Comparison of ENCODE assay signal across 1 cellular context in genomic region chr14:104680806-104681688, GRCh38.
TF ChIP-seq lines count a peak whose summit lies in the region.

No MANE protein-coding gene starts in this region.

TF ChIP-seq in H1, 55 proteins besides CTCF, POLR2A, EP300 and RAD21 (continued from another document):
- TF ChIP-seq NANOG (IDR thresholded peaks at IDR 0.05; ENCODE audit: insufficient read depth, low read depth, low read length, poor library complexity, severe bottlenecking) (no peak), SIX5 (IDR thresholded peaks at IDR 0.05; ENCODE audit: low read depth, low read length) (no peak), USF2 (IDR thresholded peaks at IDR 0.05; ENCODE audit: low read length) (no peak), SIN3A (conservative IDR thresholded peaks at IDR 0.05 in 1 of 2, IDR thresholded peaks at IDR 0.05 in 1 of 2; ENCODE audit: low read depth in 1 of 2, low read length in 2 of 2) (no peak), TAF7 (optimal IDR thresholded peaks at IDR 0.05; ENCODE audit: borderline replicate concordance, low read depth, low read length) (no peak), KDM5A (IDR thresholded peaks at IDR 0.05; ENCODE audit: low read length) (no peak), POU5F1 (IDR thresholded peaks at IDR 0.05; ENCODE audit: low read depth, low read length) (no peak), EZH2 (IDR thresholded peaks at IDR 0.05; ENCODE audit: low read depth, low read length, severe bottlenecking) (no peak), TEAD4 (IDR thresholded peaks at IDR 0.05; ENCODE audit: low read depth, low read length) (no peak), NRF1 (IDR thresholded peaks at IDR 0.05; ENCODE audit: low read depth, low read length) (no peak), CBX8 (IDR thresholded peaks at IDR 0.05; ENCODE audit: borderline replicate concordance, low read depth, low read length) (no peak), TBP (IDR thresholded peaks at IDR 0.05; ENCODE audit: low read depth, low read length) (no peak), RBBP5 (IDR thresholded peaks at IDR 0.05; ENCODE audit: borderline replicate concordance, low read depth, low read length) (no peak)
- TF ChIP-seq, protein P1, sequence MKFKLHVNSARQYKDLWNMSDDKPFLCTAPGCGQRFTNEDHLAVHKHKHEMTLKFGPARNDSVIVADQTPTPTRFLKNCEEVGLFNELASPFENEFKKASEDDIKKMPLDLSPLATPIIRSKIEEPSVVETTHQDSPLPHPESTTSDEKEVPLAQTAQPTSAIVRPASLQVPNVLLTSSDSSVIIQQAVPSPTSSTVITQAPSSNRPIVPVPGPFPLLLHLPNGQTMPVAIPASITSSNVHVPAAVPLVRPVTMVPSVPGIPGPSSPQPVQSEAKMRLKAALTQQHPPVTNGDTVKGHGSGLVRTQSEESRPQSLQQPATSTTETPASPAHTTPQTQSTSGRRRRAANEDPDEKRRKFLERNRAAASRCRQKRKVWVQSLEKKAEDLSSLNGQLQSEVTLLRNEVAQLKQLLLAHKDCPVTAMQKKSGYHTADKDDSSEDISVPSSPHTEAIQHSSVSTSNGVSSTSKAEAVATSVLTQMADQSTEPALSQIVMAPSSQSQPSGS (IDR thresholded peaks at IDR 0.05; ENCODE audit: low read length): no peak
